Comparison of ENCODE assay signal across 11 cellular contexts in genomic region chr1:117077267-117077666, GRCh38. TPM values are rescaled to one million over a fixed set of nuclear protein-coding genes. Genes with fewer than 3 reads are reported as not detected.
DNase-seq lines count a peak whose midpoint lies in the region; ATAC-seq and TF ChIP-seq lines count a peak whose summit lies in the region.
"Had no signal": no experiment of that assay in that cellular context is flagged by ENCODE, and none has a peak within 500 bp of the region (broad histone marks: within the 10 kb centered on the region; RNA-seq: fewer than 3 reads in every experiment).

No MANE protein-coding gene starts in this region.

- no peaks in the 10 kb centered on the region for H3K9me3 Mint-ChIP-seq in T-cell
- no peaks in the 10 kb centered on the region for H3K9me3 Mint-ChIP-seq in chondrocyte (ENCODE audit: low read depth)

- peak overlapping the region; percentile 89 for H3K27ac ChIP-seq in smooth muscle cell (ENCODE audit: low read depth)
- H3K27ac ChIP-seq: left ventricle myocardium inferior, SK-N-MC had no signal

- H3K27ac Mint-ChIP-seq in T-cell: peak overlapping the region; percentile 1 to 80
- H3K27ac Mint-ChIP-seq in chondrocyte (ENCODE audit: unreplicated experiment): peak overlapping the region; percentile 74

- peaks cover 3% of the 10 kb centered on the region for H3F3A ChIP-seq in smooth muscle cell (ENCODE audit: low read depth)

- H3K36me3 Mint-ChIP-seq in T-cell (peaks cover 64% of the 10 kb centered on the region), chondrocyte (ENCODE audit: low read depth) (peaks cover 26% of the 10 kb centered on the region)

- H3K36me3 ChIP-seq in smooth muscle cell (ENCODE audit: low read depth): no peaks in the 10 kb centered on the region

- peak overlapping the region; percentile 12 for H3K4me2 ChIP-seq in smooth muscle cell

- no peaks in the 10 kb centered on the region for H3K9me3 ChIP-seq in smooth muscle cell (replicated peaks; ENCODE audit: low read depth)
- H3K9me3 ChIP-seq: left ventricle myocardium inferior had no signal

- H3K4me3 ChIP-seq in smooth muscle cell: no peak overlapping the region
- H3K4me3 ChIP-seq: left ventricle myocardium inferior, SK-N-MC had no signal

- CTCF ChIA-PET in T-cell (lab: Charles Lee): interaction anchor here in 1 of 2 donors (1.3 kb wide), 1 partner anchor 51 kb away, joined by 3 read pairs; no protein-coding TSS in a partner anchor

- H3K4me1 Mint-ChIP-seq in T-cell: peaks cover 0 to 11% (median 10%) of the 10 kb centered on the region in 3 donors
- H3K4me1 Mint-ChIP-seq in chondrocyte (ENCODE audit: low read depth): peaks cover 6% of the 10 kb centered on the region

- WGBS in smooth muscle cell (ENCODE audit: low lambda C conversion rate): 10% methylated on average over 3 of the region's 3 CpGs

- no peaks in the 10 kb centered on the region for H3K27me3 ChIP-seq in smooth muscle cell (ENCODE audit: low read depth)

- no peaks in the 10 kb centered on the region for H3K79me2 ChIP-seq in smooth muscle cell (ENCODE audit: low read depth)

- no peak overlapping the region for H2AFZ ChIP-seq in smooth muscle cell (ENCODE audit: low read depth)

- H3K27me3 Mint-ChIP-seq in T-cell (no peaks in the 10 kb centered on the region), chondrocyte (ENCODE audit: low read depth) (no peaks in the 10 kb centered on the region)

- H3K4me3 Mint-ChIP-seq in T-cell: no peak overlapping the region
- H3K4me3 Mint-ChIP-seq in chondrocyte (ENCODE audit: unreplicated experiment): no peak overlapping the region

- H4K20me1 ChIP-seq in smooth muscle cell (ENCODE audit: low read depth): no peaks in the 10 kb centered on the region

- DNase-seq in HCEC 1CT (peak; percentile 86), T-cell (no peak), chondrocyte (ENCODE audit: low spot score) (no peak), smooth muscle cell (lab: John Stamatoyannopoulos, UW; ENCODE audit: unreplicated experiment) (no peak), cerebellar cortex (ENCODE audit: low spot score) (no peak), NCI-H2196 (lab: John Stamatoyannopoulos, UW; ENCODE audit: unreplicated experiment) (no peak)
- DNase-seq: cerebellar nuclear complex, left ventricle myocardium inferior had no signal

- TF ChIP-seq CTCF in chondrocyte (IDR thresholded peaks at IDR 0.05): no peak
- no peak for TF ChIP-seq CTCF in smooth muscle cell (IDR thresholded peaks at IDR 0.05; ENCODE audit: borderline replicate concordance, insufficient read depth, poor library complexity, severe bottlenecking)

- POLR2A ChIA-PET in T-cell (lab: Charles Lee): no interaction called here

- peak overlapping the region; percentile 66 for H3K9ac ChIP-seq in smooth muscle cell (ENCODE audit: low read depth)

- H3K4me1 ChIP-seq in smooth muscle cell (ENCODE audit: low read depth): no peaks in the 10 kb centered on the region

- ATAC-seq in T-cell (replicated peaks in 1 of 4) (peak in 3 of 4 experiments; percentile 65 to 73 (median 70)), GM21390 (IDR thresholded peaks at IDR 0.05; ENCODE audit: unreplicated experiment) (no peak), GM19328 (IDR thresholded peaks at IDR 0.05; ENCODE audit: unreplicated experiment) (no peak)

RNA-seq across cellular contexts. Expression of gene TTF2, which starts 17.1 kb away (rescaled TPM):
- 10 to 100 TPM; 26.7 to 37.1 (median 33.8) TPM for total RNA-seq in T-cell
- 16.3 to 21.4 TPM (median 16.4 TPM) in 3 replicates for total RNA-seq in chondrocyte
- 4.9 and 16.2 TPM in 2 replicates for total RNA-seq in smooth muscle cell
- polyA plus RNA-seq in smooth muscle cell: 8.2 and 8.8 TPM in 2 replicates

RNA-seq across cellular contexts. Expression of gene TRIM45, which starts 44.3 kb away (rescaled TPM):
- total RNA-seq in T-cell: under 1 TPM; 0.23 to 0.65 (median 0.30) TPM
- 5.3 to 6.3 TPM (median 6.0 TPM) in 3 replicates for total RNA-seq in chondrocyte
- total RNA-seq in smooth muscle cell: 3.5 and 4.4 TPM in 2 replicates
- 4.6 and 6.4 TPM in 2 replicates for polyA plus RNA-seq in smooth muscle cell

Comparison
In these comparisons a context has a peak if more than half of its experiments do, and no peak if none do; other contexts are left out.
1. ATAC-seq: peak in T-cell (3 of 4); none in GM21390 (single experiment) and GM19328 (single experiment).